In the genomic region with DNA sequence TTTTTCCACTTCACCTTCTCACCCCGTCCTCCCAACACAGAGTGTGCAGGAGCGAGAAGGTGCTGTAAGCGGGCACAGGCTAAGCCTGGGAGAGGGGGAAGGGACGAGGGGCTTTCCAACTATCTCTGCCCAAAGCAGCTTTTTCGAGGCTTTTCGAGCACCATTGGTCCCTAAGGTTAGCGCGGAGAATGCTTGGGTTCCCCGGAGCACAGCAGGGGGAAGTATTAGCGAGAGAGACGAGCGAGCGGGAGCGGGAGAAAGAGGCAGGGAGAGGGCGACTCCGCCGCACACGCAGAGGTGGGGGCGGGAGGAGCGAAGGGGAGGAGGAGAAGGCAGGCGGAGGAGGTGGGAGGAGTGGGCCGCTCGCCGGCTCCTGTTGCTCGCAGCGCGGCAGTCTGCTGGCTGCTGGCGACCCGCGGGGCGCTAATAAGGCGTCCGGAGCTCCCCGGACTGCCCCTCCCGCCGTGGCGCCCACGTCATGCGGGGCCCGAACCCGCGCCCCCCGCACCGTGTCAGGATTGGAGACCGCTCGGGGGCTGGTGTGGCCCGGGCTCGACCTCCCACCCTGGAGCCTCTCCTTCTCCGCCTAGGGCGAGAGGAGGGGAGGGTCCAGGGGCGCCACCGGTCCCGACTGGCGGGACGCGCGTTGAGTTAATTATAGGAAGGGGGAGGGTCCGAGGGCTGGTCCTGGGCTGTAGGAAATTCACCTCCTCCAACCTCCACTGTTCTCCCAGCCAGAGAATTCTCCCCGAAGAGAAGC, we compare ENCODE assay signal across 8 cellular contexts. TPM values are rescaled to one million over a fixed set of nuclear protein-coding genes. Genes with fewer than 3 reads are reported as not detected.
DNase-seq lines count a peak whose midpoint lies in the region; ATAC-seq, FAIRE-seq and TF ChIP-seq lines count a peak whose summit lies in the region.

TSS of gene ADAMTS3 (minus strand) at position 263 of the 760 bp plus-strand sequence. CDS start 459 bp downstream, outside the sequence.

- no peaks in the 10 kb centered on the region for H3K9me3 ChIP-seq in right lobe of liver

- H3K4me1 ChIP-seq in right lobe of liver, result peaks cover 0 to 18% (median 0%) of the 10 kb centered on the region in 4 donors

- ATAC-seq in effector memory CD8-positive, alpha-beta T cell (replicated peaks), result no peak
- ATAC-seq in right lobe of liver, result peak; percentile 61 to 78 (median 70)
- ATAC-seq in GM18873 (IDR thresholded peaks at IDR 0.05; ENCODE audit: low FRiP score, unreplicated experiment), result no peak

- H3K4me3 ChIP-seq in right lobe of liver, result peak within 1 kb of the TSS; percentile 41 to 54 (median 53)

- H3K27ac ChIP-seq in right lobe of liver (peak within 1 kb of the TSS in 2 of 3 donors; percentile 3 to 65), substantia nigra (ENCODE audit: low read depth, low read length, poor library complexity, severe bottlenecking) (no peak within 1 kb of the TSS)

- no peaks in the 10 kb centered on the region for H3K36me3 ChIP-seq in right lobe of liver

- H3K4me1 Mint-ChIP-seq in effector memory CD8-positive, alpha-beta T cell (ENCODE audit: low read depth in 2 of 2), result peaks cover 6 to 8% of the 10 kb centered on the region in 2 donors

- no peak for FAIRE-seq in HTR-8/SVneo (lab: Jason Lieb, UNC)

- peaks cover 4 to 6% of the 10 kb centered on the region in 2 donors for H3K9me3 Mint-ChIP-seq in effector memory CD8-positive, alpha-beta T cell

- TF ChIP-seq POLR2A in right lobe of liver (IDR thresholded peaks at IDR 0.05), result no peak

- peaks cover 38 to 51% of the 10 kb centered on the region in 2 donors for H3K27me3 Mint-ChIP-seq in effector memory CD8-positive, alpha-beta T cell

- H3K36me3 Mint-ChIP-seq in effector memory CD8-positive, alpha-beta T cell (ENCODE audit: insufficient read depth), result no peaks in the 10 kb centered on the region

- TF ChIP-seq CTCF in right lobe of liver (IDR thresholded peaks at IDR 0.05), result no peak

- intact Hi-C loops in right lobe of liver (cut with DNase I), result no loop called here

- no peak within 1 kb of the TSS for H3K27ac Mint-ChIP-seq in effector memory CD8-positive, alpha-beta T cell

- under 1% methylated on average over 11 of the region's 59 CpGs for WGBS in right lobe of liver (ENCODE audit: insufficient coverage, low coverage, low lambda C conversion rate, missing lambda C conversion rate)

- peak within 1 kb of the TSS; percentile 34 to 67 for H3K4me3 Mint-ChIP-seq in effector memory CD8-positive, alpha-beta T cell

- DNase-seq in EL (peak; percentile 68), HTR-8/SVneo (ENCODE audit: insufficient read length, low spot score) (peak; percentile 41), SK-N-DZ (ENCODE audit: low spot score) (peak; percentile 85), right lobe of liver (peak; percentile 58 to 65 (median 60)), substantia nigra (lab: John Stamatoyannopoulos, UW) (peak in 33 of 49 donors; percentile 0 to 47 (median 11)), NCI-H2107 treated with DMSO at 0.1 percent for 48 hours (lab: John Stamatoyannopoulos, UW; ENCODE audit: unreplicated experiment) (no peak)
- DNase-seq in effector memory CD8-positive, alpha-beta T cell, result no peak

- peaks cover 0 to 3% of the 10 kb centered on the region in 2 donors for H3K27me3 ChIP-seq in right lobe of liver

RNA-seq across cellular contexts. Expression of gene ADAMTS3, which starts in this region (rescaled TPM):
- 2.9 and 4.0 TPM in 2 replicates for polyA plus RNA-seq in SK-N-DZ (2014; cell fraction: cytosol; rRNA removed)
- polyA plus RNA-seq in SK-N-DZ (2014; cell fraction: nucleus; rRNA removed), result 2.7 and 3.7 TPM in 2 replicates
- under 1 TPM; 0.12 to 0.64 (median 0.42) TPM for total RNA-seq in right lobe of liver

Comparison
In these comparisons a context has a peak if more than half of its experiments do, and no peak if none do; other contexts are left out.
1. Peak in DNase-seq, ATAC-seq, H3K4me3 ChIP-seq and H3K27ac ChIP-seq in right lobe of liver; RNA of the gene not detected or under 1 TPM.
2. DNase-seq: peak in EL (single experiment), HTR-8/SVneo (single experiment), SK-N-DZ (single experiment) and substantia nigra (33 of 49); none in effector memory CD8-positive, alpha-beta T cell (0 of 3) and NCI-H2107 treated with DMSO at 0.1 percent for 48 hours (single experiment).